ENCODE assay signal across 11 cellular contexts in the genomic region with DNA sequence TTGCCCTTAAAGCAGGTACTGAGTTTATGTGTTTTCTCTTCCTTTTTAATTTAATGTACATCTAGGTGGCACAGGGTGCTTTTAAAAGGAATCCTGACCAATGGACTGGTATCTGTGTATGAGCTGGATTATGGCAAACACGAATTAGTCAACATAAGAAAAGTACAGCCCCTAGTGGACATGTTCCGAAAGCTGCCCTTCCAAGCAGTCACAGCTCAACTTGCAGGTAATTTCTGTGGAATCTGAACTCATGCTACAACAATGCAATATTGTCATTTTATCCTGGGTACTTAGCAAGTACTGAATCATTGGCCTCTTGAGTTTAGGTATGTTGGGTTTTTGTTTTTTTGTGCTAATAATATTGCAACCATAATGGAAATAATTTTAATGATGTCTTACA. TPM values are rescaled to one million over a fixed set of nuclear protein-coding genes. Genes with fewer than 3 reads are reported as not detected.
DNase-seq lines count a peak whose midpoint lies in the region; FAIRE-seq and TF ChIP-seq lines count a peak whose summit lies in the region.
"Had no signal": no experiment of that assay in that cellular context is flagged by ENCODE, and none has a peak within 500 bp of the region (broad histone marks: within the 10 kb centered on the region; RNA-seq: fewer than 3 reads in every experiment).

No MANE protein-coding gene starts in this region.

- no peak overlapping the region for H3K4me3 Mint-ChIP-seq in osteocyte (ENCODE audit: unreplicated experiment)
- H3K4me3 Mint-ChIP-seq in CD8-positive, alpha-beta memory T cell = no peak overlapping the region

- TF ChIP-seq CTCF in Loucy (conservative IDR thresholded peaks at IDR 0.05; ENCODE audit: low read length) (peak; percentile 50), bronchial epithelial cell (IDR thresholded peaks at IDR 0.05; ENCODE audit: insufficient read depth, low read length, severe bottlenecking) (peak; percentile 39), osteocyte (IDR thresholded peaks at IDR 0.05) (peak; percentile 26)

- H3K9ac ChIP-seq in Loucy (ENCODE audit: low read depth, low read length, poor library complexity, severe bottlenecking) = no peak overlapping the region

- H3K4me3 ChIP-seq in Loucy (ENCODE audit: low read length, poor library complexity, severe bottlenecking) (no peak overlapping the region), bronchial epithelial cell (ENCODE audit: low read depth, low read length) (no peak overlapping the region)
- H3K4me3 ChIP-seq in CD8-positive, alpha-beta memory T cell (ENCODE audit: low read length) = no peak overlapping the region

- CTCF ChIA-PET in CD8-positive, alpha-beta memory T cell (lab: Charles Lee) = interaction anchor here (0.8 kb wide), 1 partner anchor 112 kb away, joined by 3 read pairs; no protein-coding TSS in a partner anchor

- no peaks in the 10 kb centered on the region for H4K20me1 ChIP-seq in Loucy (ENCODE audit: insufficient read depth, low read length, poor library complexity, severe bottlenecking)

- H3K4me1 ChIP-seq in Loucy (ENCODE audit: insufficient read depth, low read length, poor library complexity, severe bottlenecking) = no peaks in the 10 kb centered on the region
- no peaks in the 10 kb centered on the region for H3K4me1 ChIP-seq in CD8-positive, alpha-beta memory T cell (ENCODE audit: insufficient read depth, low read length)

- H3K36me3 ChIP-seq in Loucy (ENCODE audit: insufficient read depth, low read length) = peaks cover 5% of the 10 kb centered on the region; the same call in 1 of the 2 replicates
- H3K36me3 ChIP-seq in bronchial epithelial cell (ENCODE audit: control insufficient read depth, insufficient read depth, low read length) = no peaks in the 10 kb centered on the region
- peaks cover 15% of the 10 kb centered on the region for H3K36me3 ChIP-seq in CD8-positive, alpha-beta memory T cell (ENCODE audit: insufficient read depth, low read length)

- H3K9me3 ChIP-seq in Loucy (ENCODE audit: insufficient read depth, low read depth, low read length) = no peaks in the 10 kb centered on the region
- no peaks in the 10 kb centered on the region for H3K9me3 ChIP-seq in CD8-positive, alpha-beta memory T cell (ENCODE audit: low read length)

- H3K36me3 Mint-ChIP-seq in osteocyte (ENCODE audit: unreplicated experiment) = peaks cover 48% of the 10 kb centered on the region
- H3K36me3 Mint-ChIP-seq in CD8-positive, alpha-beta memory T cell = peaks cover 52 to 83% (median 64%) of the 10 kb centered on the region in 3 donors

- no peaks in the 10 kb centered on the region for H3K9me2 ChIP-seq in Loucy (replicated peaks; ENCODE audit: low read depth, low read length)

- H3K27ac Mint-ChIP-seq in osteocyte (ENCODE audit: unreplicated experiment) = no peak overlapping the region
- H3K27ac Mint-ChIP-seq in CD8-positive, alpha-beta memory T cell = no peak overlapping the region

- DNase-seq in DMS 273 (lab: John Stamatoyannopoulos, UW; ENCODE audit: unreplicated experiment) = peak; percentile 19
- DNase-seq in DMS 273 treated with DMSO at 0.1 percent for 48 hours (lab: John Stamatoyannopoulos, UW) = no peak
- DNase-seq in bronchial epithelial cell (ENCODE audit: low read depth) = peak; percentile 84
- DNase-seq in osteocyte (ENCODE audit: extremely low spot score, unreplicated experiment) = no peak
- no peak for DNase-seq in AG20443 (ENCODE audit: low spot score)
- DNase-seq in activated effector memory CD4-positive, alpha-beta T cell treated with Interleukin-2 at 50 U/mL for 16 hours = no peak
- DNase-seq in CD8-positive, alpha-beta memory T cell = no peak
- DNase-seq: 8988T, NCI-H2029 treated with DMSO at 0.1 percent for 48 hours, T-helper 1 cell had no signal

- H3K4me2 ChIP-seq in Loucy (ENCODE audit: low read depth, low read length, poor library complexity, severe bottlenecking) = no peak overlapping the region

- H3K4me1 Mint-ChIP-seq in osteocyte (ENCODE audit: unreplicated experiment) = no peaks in the 10 kb centered on the region
- H3K4me1 Mint-ChIP-seq in CD8-positive, alpha-beta memory T cell = peaks cover 0 to 4% (median 0%) of the 10 kb centered on the region in 3 donors

- H3F3A ChIP-seq in Loucy (ENCODE audit: low read depth) = no peaks in the 10 kb centered on the region

- no peak overlapping the region for H3K27ac ChIP-seq in CD8-positive, alpha-beta memory T cell (ENCODE audit: low read depth, low read length)

- peaks cover 20% of the 10 kb centered on the region for H3K9me3 Mint-ChIP-seq in osteocyte (ENCODE audit: unreplicated experiment)
- peaks cover 0 to 13% (median 4%) of the 10 kb centered on the region in 5 donors for H3K9me3 Mint-ChIP-seq in CD8-positive, alpha-beta memory T cell

- no peaks in the 10 kb centered on the region for H3K27me3 Mint-ChIP-seq in osteocyte (ENCODE audit: unreplicated experiment)
- no peaks in the 10 kb centered on the region for H3K27me3 Mint-ChIP-seq in CD8-positive, alpha-beta memory T cell

- H3K27me3 ChIP-seq in Loucy (ENCODE audit: insufficient read depth, low read length, poor library complexity, severe bottlenecking) = no peaks in the 10 kb centered on the region
- H3K27me3 ChIP-seq in bronchial epithelial cell (ENCODE audit: control insufficient read depth, insufficient read depth, low read length) = no peaks in the 10 kb centered on the region
- H3K27me3 ChIP-seq in CD8-positive, alpha-beta memory T cell (ENCODE audit: insufficient read depth, low read length, poor library complexity, severe bottlenecking) = no peaks in the 10 kb centered on the region

- no peak overlapping the region for H2AFZ ChIP-seq in Loucy (ENCODE audit: low read length)

- POLR2A ChIA-PET in CD8-positive, alpha-beta memory T cell (lab: Charles Lee) = no interaction called here

- no peak for FAIRE-seq in bronchial epithelial cell (lab: Jason Lieb, UNC)

- H3K79me2 ChIP-seq in Loucy (ENCODE audit: insufficient read depth, low read length) = no peaks in the 10 kb centered on the region

RNA-seq across cellular contexts. Expression of a gene that starts 14.4 kb away (rescaled TPM):
- total RNA-seq in bronchial epithelial cell (not detected in 2 replicates), osteocyte (not detected in 2 replicates)
- total RNA-seq in CD8-positive, alpha-beta memory T cell = 1 to 10 TPM; 1.2 to 1.5 TPM
- polyA plus RNA-seq in CD8-positive, alpha-beta memory T cell = 1.3 TPM

Comparison
In these comparisons a context has a peak if more than half of its experiments do, and no peak if none do; other contexts are left out.
1. DNase-seq: peak in DMS 273 (single experiment) and bronchial epithelial cell (single experiment); none in DMS 273 treated with DMSO at 0.1 percent for 48 hours (single experiment), osteocyte (single experiment), AG20443 (single experiment), activated effector memory CD4-positive, alpha-beta T cell treated with Interleukin-2 at 50 U/mL for 16 hours (single experiment) and CD8-positive, alpha-beta memory T cell (0 of 5).
2. Peak in every context shown above with its lines, with median percentiles within 50 percentile points of each other: CTCF ChIP-seq.